27 cellular contexts compared by ENCODE assay signal in the genomic region with DNA sequence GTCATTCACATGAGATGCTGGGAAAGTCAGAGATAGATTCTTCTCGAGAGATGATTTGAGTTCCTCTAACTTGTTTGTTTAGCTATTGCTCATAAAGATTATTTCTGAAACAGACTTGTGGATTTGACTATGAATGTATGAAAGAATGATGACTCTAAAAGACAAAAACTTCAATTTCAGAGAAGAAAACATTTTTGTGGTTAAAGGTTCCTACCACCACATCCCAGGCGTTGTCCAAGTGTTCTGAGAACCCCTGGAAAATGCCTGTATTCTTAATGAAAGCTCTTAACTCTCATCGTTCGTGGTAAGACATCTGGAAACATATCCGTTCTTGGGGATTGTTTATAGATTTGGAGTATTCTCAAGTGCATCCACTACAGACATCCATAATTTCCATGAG.
DNase-seq lines count a peak whose midpoint lies in the region; ATAC-seq, FAIRE-seq and TF ChIP-seq lines count a peak whose summit lies in the region.
"Had no signal": no experiment of that assay in that cellular context is flagged by ENCODE, and none has a peak within 500 bp of the region (broad histone marks: within the 10 kb centered on the region; RNA-seq: fewer than 3 reads in every experiment).

No MANE protein-coding gene starts in this region.

- no peaks in the 10 kb centered on the region for H4K20me1 ChIP-seq in astrocyte (ENCODE audit: insufficient read depth, low read length)
- no peaks in the 10 kb centered on the region for H4K20me1 ChIP-seq in GM23338 (replicated peaks; ENCODE audit: insufficient read depth)

- H3K9ac ChIP-seq in astrocyte (ENCODE audit: low read length) = no peak overlapping the region
- H3K9ac ChIP-seq in mesenchymal stem cell (ENCODE audit: low read length) = no peak overlapping the region

- H3K4me1 Mint-ChIP-seq in astrocyte (ENCODE audit: low read depth, unreplicated experiment) = peaks cover 8% of the 10 kb centered on the region
- peaks cover 2% of the 10 kb centered on the region; the same call in 1 of the 3 replicates for H3K4me1 Mint-ChIP-seq in GM23338
- H3K4me1 Mint-ChIP-seq: activated B cell treated with CpG ODN at 0.5 μM for 24 hours; activated naive CD4-positive, alpha-beta T cell treated with anti-CD3 and anti-CD28 coated beads, Interleukin-2, amount 50 U/mL, for 24 hours; naive B cell had no signal

- H3K36me3 Mint-ChIP-seq in astrocyte (ENCODE audit: low read depth, unreplicated experiment) (peaks cover 2% of the 10 kb centered on the region), GM23338 (ENCODE audit: low read depth) (no peaks in the 10 kb centered on the region)
- H3K36me3 Mint-ChIP-seq: activated naive CD4-positive, alpha-beta T cell treated with anti-CD3 and anti-CD28 coated beads, Interleukin-2, amount 50 U/mL, for 24 hours; naive B cell had no signal

- H3K23ac ChIP-seq in mesenchymal stem cell (ENCODE audit: low read length in 2 of 2) = no peak overlapping the region

- no peak overlapping the region for H2BK120ac ChIP-seq in mesenchymal stem cell (ENCODE audit: low read depth, low read length)

- H3K27me3 Mint-ChIP-seq in astrocyte (ENCODE audit: low read depth, unreplicated experiment) = no peaks in the 10 kb centered on the region
- H3K27me3 Mint-ChIP-seq in GM23338 (ENCODE audit: insufficient read depth, low read depth, poor library complexity) = peaks cover 1% of the 10 kb centered on the region
- H3K27me3 Mint-ChIP-seq: activated B cell treated with CpG ODN at 0.5 μM for 24 hours; activated naive CD4-positive, alpha-beta T cell treated with anti-CD3 and anti-CD28 coated beads, Interleukin-2, amount 50 U/mL, for 24 hours had no signal

- no peaks in the 10 kb centered on the region for H3K79me2 ChIP-seq in astrocyte (ENCODE audit: insufficient read depth, low read length)
- H3K79me2 ChIP-seq in GM23338 (replicated peaks; ENCODE audit: insufficient read depth) = no peaks in the 10 kb centered on the region
- H3K79me2 ChIP-seq: hepatocyte had no signal

- POLR2A ChIA-PET in BJ (lab: Charles Lee) = no interaction called here

- no peak for TF ChIP-seq CTCF in BJ (IDR thresholded peaks at IDR 0.05; ENCODE audit: insufficient read depth, low read depth, low read length)
- no peak for TF ChIP-seq CTCF in astrocyte (IDR thresholded peaks at IDR 0.05; ENCODE audit: insufficient read depth, low read depth, low read length)
- TF ChIP-seq CTCF in GM23338 (conservative IDR thresholded peaks at IDR 0.05; ENCODE audit: low read depth in 2 of 2) = no peak

- no peak overlapping the region for H3K18ac ChIP-seq in mesenchymal stem cell (ENCODE audit: low read depth in 1 of 2, low read length in 2 of 2)

- H2AK5ac ChIP-seq in mesenchymal stem cell (ENCODE audit: low read length, severe bottlenecking) = no peak overlapping the region

- H3K4me2 ChIP-seq in astrocyte (ENCODE audit: low read length) (peak overlapping the region; percentile 42), mesenchymal stem cell (ENCODE audit: low read length, poor library complexity, severe bottlenecking) (no peak overlapping the region), GM23338 (no peak overlapping the region)
- H3K4me2 ChIP-seq: hepatocyte had no signal

- 20% methylated on average over 1 of the region's 5 CpGs for WGBS in mesenchymal stem cell

- H3K27me3 ChIP-seq in BJ (ENCODE audit: control insufficient read depth, insufficient read depth, low read length) = no peaks in the 10 kb centered on the region
- no peaks in the 10 kb centered on the region for H3K27me3 ChIP-seq in astrocyte (ENCODE audit: insufficient read depth, low read length)
- no peaks in the 10 kb centered on the region for H3K27me3 ChIP-seq in mesenchymal stem cell (ENCODE audit: control insufficient read depth in 1 of 2, insufficient read depth in 1 of 2, low read length in 2 of 2)
- no peaks in the 10 kb centered on the region for H3K27me3 ChIP-seq in GM23338 (ENCODE audit: insufficient read depth)
- H3K27me3 ChIP-seq: ascending aorta, gastrocnemius medialis, hepatocyte had no signal

- H3K27ac Mint-ChIP-seq in astrocyte (ENCODE audit: unreplicated experiment) (peak overlapping the region; percentile 85), GM23338 (no peak overlapping the region)
- H3K27ac Mint-ChIP-seq: activated B cell treated with CpG ODN at 0.5 μM for 24 hours; activated naive CD4-positive, alpha-beta T cell treated with anti-CD3 and anti-CD28 coated beads, Interleukin-2, amount 50 U/mL, for 24 hours; activated T-helper 1 cell treated with anti-CD3 and anti-CD28 coated beads, Interleukin-12 subunit alpha, Interleukin-12 subunit beta, Interleukin-2, Interleukin-4 antibody, amounts not matched to agents 30 ng/mL and 10 ng/mL and 1 ng/mL, durations not matched to agents 14 hours and 24 hours and 36 hours; naive B cell had no signal

- no peaks in the 10 kb centered on the region for H3K79me1 ChIP-seq in mesenchymal stem cell (replicated peaks; ENCODE audit: low read length, poor library complexity, severe bottlenecking)

- H3K4me3 ChIP-seq in BJ (ENCODE audit: low read depth, low read length) (no peak overlapping the region), astrocyte (ENCODE audit: insufficient read depth, low read depth, low read length) (no peak overlapping the region), mesenchymal stem cell (ENCODE audit: insufficient read depth in 1 of 2, low read depth in 1 of 2, low read length in 2 of 2) (no peak overlapping the region), GM23338 (no peak overlapping the region)
- H3K4me3 ChIP-seq: ascending aorta, gastrocnemius medialis, hepatocyte, skin epidermis had no signal

- H2BK12ac ChIP-seq in mesenchymal stem cell (ENCODE audit: low read length in 2 of 2) = no peak overlapping the region

- H3K9me3 Mint-ChIP-seq in astrocyte (ENCODE audit: unreplicated experiment) = no peaks in the 10 kb centered on the region
- H3K9me3 Mint-ChIP-seq in GM23338 = no peaks in the 10 kb centered on the region
- H3K9me3 Mint-ChIP-seq: activated B cell treated with CpG ODN at 0.5 μM for 24 hours; activated naive CD4-positive, alpha-beta T cell treated with anti-CD3 and anti-CD28 coated beads, Interleukin-2, amount 50 U/mL, for 24 hours; activated T-helper 1 cell treated with anti-CD3 and anti-CD28 coated beads, Interleukin-12 subunit alpha, Interleukin-12 subunit beta, Interleukin-2, Interleukin-4 antibody, amounts not matched to agents 30 ng/mL and 10 ng/mL and 1 ng/mL, durations not matched to agents 14 hours and 24 hours and 36 hours had no signal

- DNase-seq in BJ (ENCODE audit: low read depth) = peak; percentile 39
- peak; percentile 42 for DNase-seq in HS-27A (ENCODE audit: low read depth)
- peak; percentile 78 for DNase-seq in astrocyte (ENCODE audit: low read depth)
- peak; percentile 29 for DNase-seq in mesenchymal stem cell
- no peak for DNase-seq in GM23338 (ENCODE audit: low spot score)
- DNase-seq in HTR-8/SVneo (ENCODE audit: insufficient read length, low spot score) = no peak
- DNase-seq: activated B cell treated with CpG ODN at 0.5 μM for 24 hours; activated CD4-positive, alpha-beta T cell treated with anti-CD3 and anti-CD28 coated beads, Interleukin-2, amount 50 U/mL, for 4 hours; effector CD8-positive, alpha-beta T cell; erythroblast; gastrocnemius medialis; naive B cell; NCI-H1105 treated with DMSO at 0.1 percent for 48 hours; NCI-H2029 treated with DMSO at 0.1 percent for 48 hours; occipital lobe; OCI-M1; SHP77; stimulated activated CD4-positive, alpha-beta T cell treated with anti-CD3 and anti-CD28 coated beads, Interleukin-1b, Interleukin-23, amount 100 ng/mL, for 48 hours had no signal

- H3K4ac ChIP-seq in mesenchymal stem cell (ENCODE audit: low read depth in 1 of 2, low read length in 2 of 2) = no peak overlapping the region

- H3K27ac ChIP-seq in astrocyte (ENCODE audit: low read depth, low read length) (peak overlapping the region; percentile 74), mesenchymal stem cell (ENCODE audit: low read length, poor library complexity, severe bottlenecking) (no peak overlapping the region), GM23338 (ENCODE audit: low read depth) (no peak overlapping the region)
- H3K27ac ChIP-seq: ascending aorta, C4-2B, gastrocnemius medialis, hepatocyte, skin epidermis had no signal

- no peaks in the 10 kb centered on the region for H3F3A ChIP-seq in GM23338 (replicated peaks; ENCODE audit: low read depth)

- no peak overlapping the region for H2BK15ac ChIP-seq in mesenchymal stem cell (ENCODE audit: low read depth, poor library complexity, severe bottlenecking)

- no peak overlapping the region for H3K14ac ChIP-seq in mesenchymal stem cell (ENCODE audit: low read length in 2 of 2)

- no peak for FAIRE-seq in astrocyte (lab: Jason Lieb, UNC)
- FAIRE-seq in HTR-8/SVneo (lab: Jason Lieb, UNC) = no peak
- FAIRE-seq: H1 had no signal

- H4K91ac ChIP-seq in mesenchymal stem cell (ENCODE audit: low read length) = no peak overlapping the region

- no peak overlapping the region for H4K8ac ChIP-seq in mesenchymal stem cell (ENCODE audit: low read length)

- no peak for ATAC-seq in GM23338
- ATAC-seq in HG02884 (IDR thresholded peaks at IDR 0.05; ENCODE audit: unreplicated experiment) = no peak
- no peak for ATAC-seq in HG03095 (IDR thresholded peaks at IDR 0.05; ENCODE audit: unreplicated experiment)
- ATAC-seq: gastrocnemius medialis had no signal

- no peaks in the 10 kb centered on the region for H3K9me3 ChIP-seq in astrocyte (ENCODE audit: insufficient read depth, low read depth, low read length)
- H3K9me3 ChIP-seq in mesenchymal stem cell (ENCODE audit: control insufficient read depth, low read length) = no peaks in the 10 kb centered on the region
- H3K9me3 ChIP-seq: ascending aorta, gastrocnemius medialis had no signal

- no peak overlapping the region for H2AFZ ChIP-seq in astrocyte (ENCODE audit: low read depth, low read length)
- H2AFZ ChIP-seq in mesenchymal stem cell (ENCODE audit: low read depth, low read length) = no peak overlapping the region
- H2AFZ ChIP-seq in GM23338 = no peak overlapping the region
- H2AFZ ChIP-seq: hepatocyte had no signal

- H3K4me1 ChIP-seq in astrocyte (ENCODE audit: insufficient read depth, low read length) (peaks cover 8% of the 10 kb centered on the region), mesenchymal stem cell (ENCODE audit: control insufficient read depth, insufficient read depth, low read depth, low read length) (no peaks in the 10 kb centered on the region), GM23338 (ENCODE audit: insufficient read depth) (no peaks in the 10 kb centered on the region)
- H3K4me1 ChIP-seq: ascending aorta, gastrocnemius medialis had no signal

- H2BK5ac ChIP-seq in mesenchymal stem cell (ENCODE audit: low read depth, low read length, poor library complexity, severe bottlenecking) = no peak overlapping the region

- CTCF ChIA-PET in BJ (lab: Yijun Ruan, JAX) = no interaction called here

- no peaks in the 10 kb centered on the region for H3K36me3 ChIP-seq in BJ (ENCODE audit: control insufficient read depth, insufficient read depth, low read length)
- H3K36me3 ChIP-seq in astrocyte (ENCODE audit: insufficient read depth, low read length) = no peaks in the 10 kb centered on the region
- H3K36me3 ChIP-seq in mesenchymal stem cell (ENCODE audit: control insufficient read depth in 1 of 2, insufficient read depth in 2 of 2, low read depth in 1 of 2, low read length in 2 of 2) = no peaks in the 10 kb centered on the region
- no peaks in the 10 kb centered on the region for H3K36me3 ChIP-seq in GM23338 (ENCODE audit: insufficient read depth)
- H3K36me3 ChIP-seq: ascending aorta, gastrocnemius medialis had no signal

- H3K4me3 Mint-ChIP-seq in astrocyte (ENCODE audit: unreplicated experiment) (no peak overlapping the region), GM23338 (no peak overlapping the region)
- H3K4me3 Mint-ChIP-seq: activated B cell treated with CpG ODN at 0.5 μM for 24 hours; activated naive CD4-positive, alpha-beta T cell treated with anti-CD3 and anti-CD28 coated beads, Interleukin-2, amount 50 U/mL, for 24 hours; activated T-helper 1 cell treated with anti-CD3 and anti-CD28 coated beads, Interleukin-12 subunit alpha, Interleukin-12 subunit beta, Interleukin-2, Interleukin-4 antibody, amounts not matched to agents 30 ng/mL and 10 ng/mL and 1 ng/mL, durations not matched to agents 14 hours and 24 hours and 36 hours; naive B cell had no signal

- no peaks in the 10 kb centered on the region for H3K9me2 ChIP-seq in GM23338 (ENCODE audit: insufficient read depth)

Comparison
In these comparisons a context has a peak if more than half of its experiments do, and no peak if none do; other contexts are left out.
1. DNase-seq: peak in BJ (single experiment), HS-27A (single experiment), astrocyte (single experiment) and mesenchymal stem cell (single experiment); none in GM23338 (single experiment) and HTR-8/SVneo (single experiment).